Comparison of ENCODE assay signal across 11 cellular contexts in the genomic region with DNA sequence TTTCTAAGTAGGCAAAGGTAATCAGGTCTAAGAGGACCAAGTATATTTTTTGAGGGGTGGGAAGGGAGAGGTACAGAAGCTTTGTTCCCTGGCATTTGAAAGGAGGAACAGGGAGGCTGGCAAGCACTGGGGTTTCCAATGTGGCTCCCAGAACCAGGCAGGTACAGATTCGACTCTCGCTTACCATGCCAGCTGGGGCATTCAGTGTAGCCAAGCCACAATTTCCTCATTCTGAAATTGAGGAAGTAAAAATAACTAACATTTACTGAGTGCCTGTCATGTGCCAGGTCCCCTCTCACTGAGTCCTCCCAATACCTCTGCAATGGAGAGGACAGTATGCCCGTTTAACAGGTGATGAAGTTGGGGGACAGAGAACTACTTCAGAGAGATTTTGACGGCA. TPM values are rescaled to one million over a fixed set of nuclear protein-coding genes. Genes with fewer than 3 reads are reported as not detected.
DNase-seq lines count a peak whose midpoint lies in the region; ATAC-seq, FAIRE-seq and TF ChIP-seq lines count a peak whose summit lies in the region.
"Had no signal": no experiment of that assay in that cellular context is flagged by ENCODE, and none has a peak within 500 bp of the region (broad histone marks: within the 10 kb centered on the region; RNA-seq: fewer than 3 reads in every experiment).

No MANE protein-coding gene starts in this region.

- H3K9ac ChIP-seq in GM12878 (ENCODE audit: control insufficient read depth, insufficient read depth, low read length): no peak overlapping the region
- H3K9ac ChIP-seq in HepG2 (ENCODE audit: insufficient read depth, low read depth, low read length): no peak overlapping the region

- H3K27ac ChIP-seq in GM12878 (ENCODE audit: control insufficient read depth, insufficient read depth) (peak overlapping the region; percentile 27; the same call in 1 of the 2 replicates), HepG2 (ENCODE audit: extremely low read length, insufficient read depth, low read length) (no peak overlapping the region)
- H3K27ac ChIP-seq: heart right ventricle, prostate gland had no signal

- SMC1A ChIA-PET in GM12878 (lab: Charles Lee; ENCODE audit: uncharacterized antibody, unreplicated experiment): interaction anchor here (1.2 to 3.2 kb wide), 9 partner anchors 8 to 44 kb away, joined by 3 to 13 read pairs (median 5); no protein-coding TSS in a partner anchor

- BruUV-seq in GM12878 (replicated peaks; lab: Mats Ljungman, UMichigan): no TSS peak
- BruUV-seq in HepG2 (replicated peaks; lab: Mats Ljungman, UMichigan): no TSS peak

- no peak overlapping the region for H3K4me3 ChIP-seq in GM12878
- no peak overlapping the region for H3K4me3 ChIP-seq in HepG2 (replicated peaks in 1 of 3; ENCODE audit: insufficient read depth in 1 of 3, low read depth in 2 of 3, low read length in 3 of 3)
- H3K4me3 ChIP-seq: heart right ventricle, prostate gland had no signal

- TF ChIP-seq POLR2A in GM12878 (IDR thresholded peaks at IDR 0.05; ENCODE audit: low read depth, low read length) (no peak), HepG2 (IDR thresholded peaks at IDR 0.05; ENCODE audit: insufficient read depth in 1 of 2, low read depth in 2 of 2, low read length in 2 of 2) (no peak)

- TF ChIP-seq RAD21 in GM12878 (IDR thresholded peaks at IDR 0.05; ENCODE audit: insufficient read depth, low read depth, low read length) (no peak), HepG2 (CRISPR knock-in tag; IDR thresholded peaks at IDR 0.05) (no peak)

- FAIRE-seq in GM18507 (lab: Jason Lieb, UNC) (peak; percentile 81), GM12878 (lab: Jason Lieb, UNC) (no peak), HepG2 (lab: Jason Lieb, UNC) (no peak)

- H3K27me3 ChIP-seq in GM12878 (replicated peaks in 1 of 2; ENCODE audit: control insufficient read depth in 2 of 2, insufficient read depth in 2 of 2, low read length in 1 of 2) (no peaks in the 10 kb centered on the region), HepG2 (ENCODE audit: control insufficient read depth in 1 of 2, insufficient read depth in 2 of 2, low read length in 2 of 2) (peaks cover 0 to 3% of the 10 kb centered on the region in 2 experiments; a peak in 1 of 5 replicates)
- H3K27me3 ChIP-seq: heart right ventricle had no signal

- DNase-seq in GM18507 (ENCODE audit: extremely low spot score, insufficient read length, low read depth) (peak; percentile 7), GM12878 (ENCODE audit: low read depth, low spot score) (peak; percentile 63), NCI-H2227 treated with DMSO at 0.1 percent for 48 hours (lab: John Stamatoyannopoulos, UW) (no peak), HepG2 (ENCODE audit: low spot score) (no peak), NCI-H510A (lab: John Stamatoyannopoulos, UW) (no peak), NCI-H187 treated with DMSO at 0.1 percent for 48 hours (lab: John Stamatoyannopoulos, UW) (no peak)
- DNase-seq: heart right ventricle; stimulated activated naive CD4-positive, alpha-beta T cell treated with Interleukin-2 at 50 U/mL for 16 hours had no signal

- no peaks in the 10 kb centered on the region; the same call in 2 of the 3 replicates for H3K9me3 ChIP-seq in GM12878 (replicated peaks; ENCODE audit: control insufficient read depth, insufficient read depth, low read length)
- no peaks in the 10 kb centered on the region for H3K9me3 ChIP-seq in HepG2 (ENCODE audit: low read length)
- H3K9me3 ChIP-seq: prostate gland had no signal

- TF ChIP-seq EP300 in GM12878 (IDR thresholded peaks at IDR 0.05; ENCODE audit: borderline replicate concordance in 1 of 2, control insufficient read depth in 1 of 2, low read depth in 2 of 2, low read length in 2 of 2): peak; percentile 38 to 41; a peak in 2 of 4 replicates
- TF ChIP-seq EP300 in HepG2 (IDR thresholded peaks at IDR 0.05; ENCODE audit: low read depth in 2 of 2, low read length in 2 of 2): no peak
- TF ChIP-seq EP300 in HepG2 (CRISPR knock-in tag; IDR thresholded peaks at IDR 0.05; ENCODE audit: borderline replicate concordance): no peak

- TF ChIP-seq CTCF in GM12878 (IDR thresholded peaks at IDR 0.05 in 2 of 3, conservative IDR thresholded peaks at IDR 0.05 in 1 of 3; ENCODE audit: control insufficient read depth in 2 of 3, extremely low read depth in 1 of 3, insufficient read depth in 1 of 3, low read depth in 3 of 3, low read length in 3 of 3): no peak
- TF ChIP-seq CTCF in HepG2 (CRISPR knock-in tag; IDR thresholded peaks at IDR 0.05): no peak

- in situ Hi-C loops in GM12878 (cut with MboI) (no loop called here), HepG2 (cut with HindIII; ENCODE audit: extremely low pct_ligation_motif_present, low pct_unique_long_range_greater_than_20kb) (no loop called here)

- CTCF ChIA-PET in GM12878 (lab: Yijun Ruan, JAX) (interaction anchor here (0.9 kb wide), 1 partner anchor 38 kb away, joined by 3 read pairs; no protein-coding TSS in a partner anchor), HepG2 (lab: Yijun Ruan, JAX; ENCODE audit: low intra/inter-chr PET ratio, low total read pairs) (no interaction called here)

- 0% methylated on average over 4 of the region's 4 CpGs for WGBS in GM12878 (ENCODE audit: insufficient coverage, insufficient replicate concordance, low lambda C conversion rate, missing lambda C conversion rate)
- WGBS in HepG2 (ENCODE audit: low lambda C conversion rate): 0% methylated on average over 4 of the region's 4 CpGs

- H2AFZ ChIP-seq in GM12878 (ENCODE audit: control insufficient read depth, low read depth, low read length) (peak overlapping the region; percentile 77), HepG2 (ENCODE audit: low read length) (no peak overlapping the region)

- POLR2A ChIA-PET in GM12878 (lab: Charles Lee): interaction anchor here (1.8 kb wide), 1 partner anchor 10 kb away, joined by 4 read pairs; no protein-coding TSS in a partner anchor
- POLR2A ChIA-PET in HepG2 (lab: Yijun Ruan, JAX): no interaction called here

- peak overlapping the region; percentile 71 for H3K4me2 ChIP-seq in GM12878 (ENCODE audit: control insufficient read depth, insufficient read depth)
- H3K4me2 ChIP-seq in HepG2 (ENCODE audit: low read depth, low read length): no peak overlapping the region

- no peaks in the 10 kb centered on the region for H3K36me3 ChIP-seq in GM12878 (ENCODE audit: control insufficient read depth in 2 of 2, insufficient read depth in 2 of 2, low read length in 1 of 2)
- H3K36me3 ChIP-seq in HepG2 (replicated peaks in 1 of 2; ENCODE audit: control insufficient read depth in 1 of 2, insufficient read depth in 2 of 2, low read length in 2 of 2): no peaks in the 10 kb centered on the region
- H3K36me3 ChIP-seq: heart right ventricle, prostate gland had no signal

- H4K20me1 ChIP-seq in GM12878 (ENCODE audit: control insufficient read depth, insufficient read depth) (no peaks in the 10 kb centered on the region), HepG2 (ENCODE audit: insufficient read depth, low read length) (no peaks in the 10 kb centered on the region)

- ATAC-seq in GM21717 (IDR thresholded peaks at IDR 0.05; ENCODE audit: unreplicated experiment) (peak; percentile 76), HG03521 (IDR thresholded peaks at IDR 0.05; ENCODE audit: unreplicated experiment) (peak; percentile 82), GM12878 (peak; percentile 89), HepG2 (no peak)

- RAD21 ChIA-PET in GM12878 (lab: Charles Lee; ENCODE audit: unreplicated experiment): interaction anchor here (2.1 to 2.7 kb wide), 2 partner anchors 9 to 37 kb away, joined by 5 to 11 read pairs; no protein-coding TSS in a partner anchor

- intact Hi-C loops in GM12878 (cut with micrococcal nuclease; ENCODE audit: unreplicated experiment): loop anchor here (5.0 kb wide), 1 partner anchor 112 kb away; no protein-coding TSS in a partner anchor
- intact Hi-C loops in HepG2 (cut with micrococcal nuclease; ENCODE audit: unreplicated experiment): no loop called here

- no peaks in the 10 kb centered on the region for H3K79me2 ChIP-seq in GM12878 (ENCODE audit: control insufficient read depth, insufficient read depth, low read length)
- H3K79me2 ChIP-seq in HepG2 (ENCODE audit: insufficient read depth, low read length): no peaks in the 10 kb centered on the region

- H3K4me1 ChIP-seq in GM12878 (ENCODE audit: control insufficient read depth, insufficient read depth, low read length) (peaks cover 23% of the 10 kb centered on the region), HepG2 (ENCODE audit: insufficient read depth, low read length) (no peaks in the 10 kb centered on the region)
- H3K4me1 ChIP-seq: prostate gland had no signal

RNA-seq across cellular contexts. Expression of a gene that starts 45.9 kb away (rescaled TPM):
- 59.6 and 68.0 TPM in 2 replicates for total RNA-seq in GM12878 (2013; cell fraction: nucleolus; rRNA removed)
- 16.2 and 18.1 TPM in 2 replicates for total RNA-seq in GM12878 (2014; rRNA removed)
- total RNA-seq in GM12878 (2014; rRNA removed; fragmentation: Illumina TruSeq; extraction: Trizol): 18.9 and 20.5 TPM in 2 replicates
- total RNA-seq in GM12878 (2021): 12.5 and 15.6 TPM in 2 replicates
- polyA plus RNA-seq in GM12878 (2011; ENCODE audit: low read depth): 11.0 TPM
- 35.5 and 63.4 TPM in 2 replicates for polyA plus RNA-seq in GM12878 (2011; rRNA removed)
- 9.9 and 13.5 TPM in 2 replicates for polyA plus RNA-seq in GM12878 (2011; cell fraction: cytosol; rRNA removed)
- polyA plus RNA-seq in GM12878 (2011; cell fraction: nucleus; rRNA removed): 18.2 and 23.2 TPM in 2 replicates
- polyA plus RNA-seq in GM12878 (2012): 15.9 and 22.8 TPM in 2 replicates
- polyA plus RNA-seq in GM12878 (2014; fragmentation: Illumina TruSeq; extraction: Trizol): 23.6 and 29.1 TPM in 2 replicates
- polyA plus RNA-seq in GM12878 (2014; fragmentation: Nextera tagmentation; extraction: Ambion mirVana): 10 to 100 TPM; 80.2 to 99.5 TPM
- polyA plus RNA-seq in GM12878 (2014; rRNA removed): 17.4 and 18.1 TPM in 2 replicates
- polyA plus RNA-seq in GM12878 (2016; fragmentation: Nextera tagmentation; extraction: Ambion mirVana): 10 to 100 TPM; 33.2 to 42.0 TPM
- 9.1 and 11.0 TPM in 2 replicates for polyA minus RNA-seq in GM12878 (2011; rRNA and poly(A)+ RNA removed)
- 3.1 and 6.7 TPM in 2 replicates for polyA minus RNA-seq in GM12878 (2011; cell fraction: cytosol; rRNA and poly(A)+ RNA removed)
- 21.5 and 27.6 TPM in 2 replicates for polyA minus RNA-seq in GM12878 (2011; cell fraction: nucleus; rRNA and poly(A)+ RNA removed)
- 23.8 and 35.3 TPM in 2 replicates for total RNA-seq in HepG2 (2016; rRNA removed; fragmentation: Illumina TruSeq; extraction: Trizol)
- total RNA-seq in HepG2 (2016; cell fraction: cytosol; rRNA removed; fragmentation: Illumina TruSeq; extraction: Trizol; ENCODE audit: low read depth): 4.8 and 6.0 TPM in 2 replicates
- 24.5 and 36.0 TPM in 2 replicates for total RNA-seq in HepG2 (2016; cell fraction: insoluble cytoplasmic fraction; rRNA removed; fragmentation: Illumina TruSeq; extraction: Trizol)
- total RNA-seq in HepG2 (2016; cell fraction: membrane; rRNA removed; fragmentation: Illumina TruSeq; extraction: Trizol): 12.3 and 13.2 TPM in 2 replicates
- total RNA-seq in HepG2 (2016; cell fraction: nucleus; rRNA removed; fragmentation: Illumina TruSeq; extraction: Trizol): 16.9 and 17.3 TPM in 2 replicates
- polyA plus RNA-seq in HepG2 (2011; rRNA removed): 22.8 and 33.7 TPM in 2 replicates
- polyA plus RNA-seq in HepG2 (2011; cell fraction: cytosol; rRNA removed): 11.2 and 19.6 TPM in 2 replicates
- polyA plus RNA-seq in HepG2 (2011; cell fraction: nucleus; rRNA removed): 10.8 and 14.8 TPM in 2 replicates
- 19.1 and 26.3 TPM in 2 replicates for polyA plus RNA-seq in HepG2 (2012)
- polyA plus RNA-seq in HepG2 (2016; cell fraction: cytosol; fragmentation: Illumina TruSeq; extraction: Trizol; ENCODE audit: low read depth): 5.8 and 7.4 TPM in 2 replicates
- 40.5 and 49.8 TPM in 2 replicates for polyA plus RNA-seq in HepG2 (2016; cell fraction: insoluble cytoplasmic fraction; fragmentation: Illumina TruSeq; extraction: Trizol; ENCODE audit: low read depth)
- polyA plus RNA-seq in HepG2 (2016; cell fraction: membrane; fragmentation: Illumina TruSeq; extraction: Trizol; ENCODE audit: low read depth): 14.9 and 16.5 TPM in 2 replicates
- polyA plus RNA-seq in HepG2 (2016; cell fraction: nucleus; fragmentation: Illumina TruSeq; extraction: Trizol; ENCODE audit: insufficient read depth, low read depth): 20.9 and 26.7 TPM in 2 replicates
- polyA minus RNA-seq in HepG2 (2011; rRNA and poly(A)+ RNA removed; ENCODE audit: low replicate concordance): 7.2 and 11.0 TPM in 2 replicates
- polyA minus RNA-seq in HepG2 (2011; cell fraction: cytosol; rRNA and poly(A)+ RNA removed): 7.0 and 12.0 TPM in 2 replicates
- polyA minus RNA-seq in HepG2 (2011; cell fraction: nucleus; rRNA and poly(A)+ RNA removed): 48.7 and 55.0 TPM in 2 replicates

Comparison
In these comparisons a context has a peak if more than half of its experiments do, and no peak if none do; other contexts are left out.
1. DNase-seq: peak in GM18507 (single experiment) and GM12878 (single experiment); none in NCI-H2227 treated with DMSO at 0.1 percent for 48 hours (single experiment), HepG2 (single experiment), NCI-H510A (single experiment) and NCI-H187 treated with DMSO at 0.1 percent for 48 hours (single experiment).